ENCODE assay signal across 13 cellular contexts in genomic region chr1:9719978-9720722, GRCh38.
DNase-seq lines count a peak whose midpoint lies in the region; ATAC-seq and TF ChIP-seq lines count a peak whose summit lies in the region.
"Had no signal": no experiment of that assay in that cellular context is flagged by ENCODE, and none has a peak within 500 bp of the region (broad histone marks: within the 10 kb centered on the region; RNA-seq: fewer than 3 reads in every experiment).

No MANE protein-coding gene starts in this region.

- peaks cover 9% of the 10 kb centered on the region for H3K4me1 ChIP-seq in A673 (ENCODE audit: insufficient read depth, low read length, poor library complexity, severe bottlenecking)
- peaks cover 91% of the 10 kb centered on the region for H3K4me1 ChIP-seq in CD8-positive, alpha-beta T cell (ENCODE audit: insufficient read depth, low read length)

- H3K27ac Mint-ChIP-seq in CD8-positive, alpha-beta T cell, result peak overlapping the region; percentile 92
- H3K27ac Mint-ChIP-seq in glutamatergic neuron (ENCODE audit: unreplicated experiment) (no peak overlapping the region), mesothelial cell of epicardium (no peak overlapping the region)

- H3K4me3 ChIP-seq in A673 (ENCODE audit: low read depth, low read length, poor library complexity, severe bottlenecking), result no peak overlapping the region
- peak overlapping the region; percentile 14 for H3K4me3 ChIP-seq in CD8-positive, alpha-beta T cell (ENCODE audit: low read depth, low read length)
- H3K4me3 ChIP-seq: heart right ventricle had no signal

- no TSS peak for BruUV-seq in A673 (replicated peaks; lab: Mats Ljungman, UMichigan)

- H3K4me1 Mint-ChIP-seq in CD8-positive, alpha-beta T cell (ENCODE audit: low read depth), result peaks cover 74% of the 10 kb centered on the region
- H3K4me1 Mint-ChIP-seq in glutamatergic neuron (ENCODE audit: low read depth, unreplicated experiment), result no peaks in the 10 kb centered on the region
- peaks cover 7% of the 10 kb centered on the region for H3K4me1 Mint-ChIP-seq in mesothelial cell of epicardium

- H3K36me3 ChIP-seq in A673 (ENCODE audit: insufficient read depth, low read length, poor library complexity, severe bottlenecking), result no peaks in the 10 kb centered on the region
- peaks cover 78% of the 10 kb centered on the region for H3K36me3 ChIP-seq in CD8-positive, alpha-beta T cell (ENCODE audit: insufficient read depth, low read length)

- ATAC-seq in CD8-positive, alpha-beta T cell, result no peak
- ATAC-seq: activated naive CD4-positive, alpha-beta T cell treated with anti-CD3 and anti-CD28 coated beads, Interleukin-2, amount 50 U/mL, for 72 hours; heart right ventricle; left lobe of liver had no signal

- H3K4me3 Mint-ChIP-seq in CD8-positive, alpha-beta T cell, result peak overlapping the region; percentile 51
- H3K4me3 Mint-ChIP-seq in glutamatergic neuron (ENCODE audit: unreplicated experiment), result no peak overlapping the region
- no peak overlapping the region for H3K4me3 Mint-ChIP-seq in mesothelial cell of epicardium

- POLR2A ChIA-PET in A673 (lab: Charles Lee; ENCODE audit: low non-redundant PET), result no interaction called here
- POLR2A ChIA-PET in CD8-positive, alpha-beta T cell (lab: Charles Lee), result interaction anchor here (1.1 to 12.6 kb wide), 8 partner anchors 8 to 91 kb away, joined by 3 to 323 read pairs (median 10); partner anchors contain the start of gene PIK3CD
- POLR2A ChIA-PET in RWPE1 (lab: Yijun Ruan, JAX; ENCODE audit: low non-redundant PET), result interaction anchor here (1.0 kb wide), 1 partner anchor 103 kb away, joined by 6 read pairs; no protein-coding TSS in a partner anchor

- H3K27me3 Mint-ChIP-seq in CD8-positive, alpha-beta T cell (ENCODE audit: low read depth), result no peaks in the 10 kb centered on the region
- peaks cover 4% of the 10 kb centered on the region for H3K27me3 Mint-ChIP-seq in glutamatergic neuron (ENCODE audit: unreplicated experiment)
- H3K27me3 Mint-ChIP-seq in mesothelial cell of epicardium (ENCODE audit: low read depth), result no peaks in the 10 kb centered on the region

- H3K36me3 Mint-ChIP-seq in CD8-positive, alpha-beta T cell, result peaks cover 87% of the 10 kb centered on the region
- H3K36me3 Mint-ChIP-seq in glutamatergic neuron (ENCODE audit: unreplicated experiment), result peaks cover 7% of the 10 kb centered on the region
- peaks cover 4% of the 10 kb centered on the region for H3K36me3 Mint-ChIP-seq in mesothelial cell of epicardium

- no peaks in the 10 kb centered on the region for H3K27me3 ChIP-seq in A673 (replicated peaks; ENCODE audit: insufficient read depth, low read depth, low read length, poor library complexity)
- H3K27me3 ChIP-seq in CD8-positive, alpha-beta T cell (ENCODE audit: insufficient read depth, low read length), result no peaks in the 10 kb centered on the region
- H3K27me3 ChIP-seq: heart right ventricle had no signal

- DNase-seq in A673 (ENCODE audit: low spot score), result no peak
- DNase-seq in CD8-positive, alpha-beta T cell, result peak in 1 of 7 experiments; percentile 12
- DNase-seq in RWPE1 (ENCODE audit: low spot score), result no peak
- DNase-seq in glutamatergic neuron, result no peak
- no peak for DNase-seq in HuH-7.5 (ENCODE audit: low spot score)
- DNase-seq in mesothelial cell of epicardium (ENCODE audit: low spot score in 2 of 2, unreplicated experiment in 2 of 2), result no peak
- no peak for DNase-seq in GM13977 (ENCODE audit: low spot score)
- DNase-seq in NCI-H774 (lab: John Stamatoyannopoulos, UW), result no peak
- DNase-seq: heart right ventricle, NCI-H2171 treated with DMSO at 0.1 percent for 48 hours, SW 1271 had no signal

- TF ChIP-seq CTCF in A673 (conservative IDR thresholded peaks at IDR 0.05; ENCODE audit: low read depth, low read length) (no peak; the same call in 1 of the 2 replicates), RWPE1 (conservative IDR thresholded peaks at IDR 0.05; ENCODE audit: low read depth) (no peak), glutamatergic neuron (IDR thresholded peaks at IDR 0.05; ENCODE audit: partially characterized antibody, unreplicated experiment) (peak; percentile 9), mesothelial cell of epicardium (IDR thresholded peaks at IDR 0.05; ENCODE audit: unreplicated experiment) (no peak), GM13977 (IDR thresholded peaks at IDR 0.05; ENCODE audit: extremely low read depth, insufficient read depth, missing control alignments) (no peak)
- no peak for TF ChIP-seq CTCF in CD8-positive, alpha-beta T cell (IDR thresholded peaks at IDR 0.05)

- no peaks in the 10 kb centered on the region for H3K9me3 ChIP-seq in A673 (ENCODE audit: low read depth, low read length, poor library complexity, severe bottlenecking)
- H3K9me3 ChIP-seq in CD8-positive, alpha-beta T cell (ENCODE audit: low read length), result no peaks in the 10 kb centered on the region

- CTCF ChIA-PET in A673 (lab: Charles Lee) (interaction anchor here (0.7 to 1.0 kb wide), 3 partner anchors 10 to 681 kb away, joined by 3 to 4 read pairs (median 3); no protein-coding TSS in a partner anchor), RWPE1 (lab: Yijun Ruan, JAX) (interaction anchor here (0.6 to 1.3 kb wide), 5 partner anchors 69 to 605 kb away, joined by 3 to 7 read pairs (median 5); partner anchors contain the start of gene PIK3CD)
- CTCF ChIA-PET in CD8-positive, alpha-beta T cell (lab: Charles Lee), result interaction anchor here (1.0 to 25.4 kb wide), 14 partner anchors 8 to 147 kb away, joined by 3 to 319 read pairs (median 6); partner anchors contain the start of gene PIK3CD

- H3K27ac ChIP-seq in A673 (ENCODE audit: low read depth, low read length, poor library complexity, severe bottlenecking) (peak overlapping the region; percentile 37), RWPE1 (peak overlapping the region; percentile 74)
- peak overlapping the region; percentile 22 for H3K27ac ChIP-seq in CD8-positive, alpha-beta T cell (ENCODE audit: low read depth, low read length)

- in situ Hi-C loops in GM13977 (cut with MboI; ENCODE audit: low pct_unique_long_range_greater_than_20kb, low sequenced_read_pairs, unreplicated experiment), result no loop called here

- intact Hi-C loops in A673 (cut with micrococcal nuclease; ENCODE audit: unreplicated experiment), result no loop called here
- intact Hi-C loops in CD8-positive, alpha-beta T cell (cut with DNase I, micrococcal nuclease), result loop anchor here (5.0 to 10.0 kb wide), 3 partner anchors 102 to 315 kb away; partner anchors contain the start of genes CLSTN1 (in 1 of the 2), CTNNBIP1 (in 1 of the 2) and UBE4B (in 1 of the 2)

- H3K9me3 Mint-ChIP-seq in CD8-positive, alpha-beta T cell, result no peaks in the 10 kb centered on the region
- H3K9me3 Mint-ChIP-seq in glutamatergic neuron (ENCODE audit: unreplicated experiment) (peaks cover 5% of the 10 kb centered on the region), mesothelial cell of epicardium (peaks cover 4% of the 10 kb centered on the region)

Comparison
In these comparisons a context has a peak if more than half of its experiments do, and no peak if none do; other contexts are left out.
1. H3K27ac ChIP-seq: peak in every context shown above with its lines; median percentile 74 in RWPE1; 37 in A673; 22 in CD8-positive, alpha-beta T cell.